ENCODE assay signal across 27 cellular contexts in genomic region chr2:43631918-43632317, GRCh38. TPM values are rescaled to one million over a fixed set of nuclear protein-coding genes. Genes with fewer than 3 reads are reported as not detected.
"Had no signal": no experiment of that assay in that cellular context is flagged by ENCODE, and none has a peak within 500 bp of the region (broad histone marks: within the 10 kb centered on the region; RNA-seq: fewer than 3 reads in every experiment).

No MANE protein-coding gene starts in this region.

- H3K4me3 Mint-ChIP-seq: memory B cell; mesothelial cell of epicardium; naive B cell; natural killer cell treated with Interleukin-12 subunit alpha and Interleukin-12 subunit beta and Interleukin-15 and Interleukin-18, amount 100 ng/mL, for 72 hours; neural progenitor cell; stimulated activated naive CD8-positive, alpha-beta T cell treated with anti-CD3 and anti-CD28 coated beads, Interleukin-15, amount 100 ng/mL, for 72 hours had no signal

- H3K27ac Mint-ChIP-seq: memory B cell; mesothelial cell of epicardium; natural killer cell treated with Interleukin-12 subunit alpha and Interleukin-12 subunit beta and Interleukin-15 and Interleukin-18, amount 100 ng/mL, for 72 hours; neural progenitor cell; stimulated activated naive CD8-positive, alpha-beta T cell treated with anti-CD3 and anti-CD28 coated beads, Interleukin-15, amount 100 ng/mL, for 72 hours had no signal

- H3K9me3 Mint-ChIP-seq: mesothelial cell of epicardium; natural killer cell treated with Interleukin-12 subunit alpha and Interleukin-12 subunit beta and Interleukin-15 and Interleukin-18, amount 100 ng/mL, for 72 hours; neural progenitor cell had no signal

- H3K4me3 ChIP-seq: colonic mucosa, esophagus muscularis mucosa, gastrocnemius medialis, lung, mucosa of descending colon, neural progenitor cell, prostate gland, right atrium auricular region, smooth muscle cell, suprapubic skin, transverse colon had no signal

- H3K27me3 ChIP-seq: colonic mucosa, esophagus muscularis mucosa, right atrium auricular region, suprapubic skin had no signal

- H3K36me3 ChIP-seq: colonic mucosa, esophagus muscularis mucosa, gastrocnemius medialis, neural progenitor cell, prostate gland, right atrium auricular region, suprapubic skin, transverse colon had no signal

- H3K9me3 ChIP-seq: colonic mucosa, esophagus muscularis mucosa, gastrocnemius medialis, mucosa of descending colon, prostate gland, right atrium auricular region, suprapubic skin, transverse colon had no signal

- DNase-seq: colonic mucosa; dermis blood vessel endothelial cell; effector memory CD4-positive, alpha-beta T cell; gastrocnemius medialis; head of caudate nucleus; mucosa of descending colon; naive B cell; stimulated activated CD4-positive, alpha-beta T cell treated with anti-CD3 and anti-CD28 coated beads, Interleukin-12 subunit alpha, Interleukin-12 subunit beta, amount 100 ng/mL, for 4 hours; stimulated activated CD4-positive, alpha-beta T cell treated with anti-CD3 and anti-CD28 coated beads, Interleukin-1b, Interleukin-23, amount 100 ng/mL, for 48 hours; stimulated activated CD4-positive, alpha-beta T cell treated with anti-CD3 and anti-CD28 coated beads, Interleukin-4, amount 100 ng/mL, for 1 hour; stimulated activated CD8-positive, alpha-beta memory T cell treated with anti-CD3 and anti-CD28 coated beads, Interleukin-4, amount 100 ng/mL, for 48 hours; stimulated activated naive CD4-positive, alpha-beta T cell; stimulated activated naive CD8-positive, alpha-beta T cell treated with anti-CD3 and anti-CD28 coated beads, Interleukin-15, amount 100 ng/mL, for 72 hours; transverse colon had no signal

- ATAC-seq: gastrocnemius medialis; mucosa of descending colon; natural killer cell treated with Interleukin-12 subunit alpha and Interleukin-12 subunit beta and Interleukin-15 and Interleukin-18, amount 100 ng/mL, for 72 hours; sciatic nerve; stimulated activated naive CD8-positive, alpha-beta T cell treated with anti-CD3 and anti-CD28 coated beads, Interleukin-15, amount 100 ng/mL, for 72 hours had no signal

- H3K27ac ChIP-seq: colonic mucosa, esophagus muscularis mucosa, gastrocnemius medialis, neural progenitor cell, prostate gland, right atrium auricular region, suprapubic skin, transverse colon had no signal

- H3K4me1 ChIP-seq: colonic mucosa, neural progenitor cell, prostate gland had no signal

- H2AFZ ChIP-seq: neural progenitor cell had no signal

- H3K4me2 ChIP-seq: neural progenitor cell, smooth muscle cell had no signal

- H3K36me3 Mint-ChIP-seq: mesothelial cell of epicardium; naive B cell; natural killer cell treated with Interleukin-12 subunit alpha and Interleukin-12 subunit beta and Interleukin-15 and Interleukin-18, amount 100 ng/mL, for 72 hours; neural progenitor cell had no signal

- H3K9ac ChIP-seq: neural progenitor cell had no signal

RNA-seq across cellular contexts. Expression of gene C1GALT1C1L, which starts 44.3 kb away (rescaled TPM):
- total RNA-seq: chondrocyte; natural killer cell treated with Interleukin-12 subunit alpha and Interleukin-12 subunit beta and Interleukin-15 and Interleukin-18, amount 100 ng/mL, for 72 hours; osteocyte; smooth muscle cell had no signal
